Comparison of ENCODE assay signal across 14 cellular contexts in genomic region chr12:968561-968960, GRCh38. TPM values are rescaled to one million over a fixed set of nuclear protein-coding genes. Genes with fewer than 3 reads are reported as not detected.
DNase-seq lines count a peak whose midpoint lies in the region; ATAC-seq and TF ChIP-seq lines count a peak whose summit lies in the region.
"Had no signal": no experiment of that assay in that cellular context is flagged by ENCODE, and none has a peak within 500 bp of the region (broad histone marks: within the 10 kb centered on the region; RNA-seq: fewer than 3 reads in every experiment).

No MANE protein-coding gene starts in this region.

- H3K9me3 Mint-ChIP-seq in brain = no peaks in the 10 kb centered on the region
- peaks cover 4% of the 10 kb centered on the region for H3K9me3 Mint-ChIP-seq in type B pancreatic cell

- no peak for TF ChIP-seq RAD21 in neural cell (conservative IDR thresholded peaks at IDR 0.05)

- H3K79me2 ChIP-seq in neural cell (replicated peaks; ENCODE audit: insufficient read depth, low read length) = no peaks in the 10 kb centered on the region

- no peak for DNase-seq in activated effector memory CD4-positive, alpha-beta T cell treated with anti-CD3 and anti-CD28 coated beads, Interleukin-2, amount 50 U/mL, for 16 hours
- DNase-seq in type B pancreatic cell (ENCODE audit: extremely low spot score, unreplicated experiment) = no peak
- no peak for DNase-seq in tibial artery
- DNase-seq: GF-D8, MV-4-11, NCI-H1436, NCI-H524, SJCRH30 had no signal

- H3K27ac Mint-ChIP-seq in brain = peak overlapping the region; percentile 32 to 93 (median 77)
- no peak overlapping the region for H3K27ac Mint-ChIP-seq in type B pancreatic cell

- H3K9me2 ChIP-seq in neural cell (ENCODE audit: insufficient read depth, low read length) = no peaks in the 10 kb centered on the region

- no peaks in the 10 kb centered on the region for H4K20me1 ChIP-seq in BLaER1 treated with 17β-estradiol and CSF1 and Interleukin-3, amounts not matched to agents 10 nM and 100 nM
- no peaks in the 10 kb centered on the region for H4K20me1 ChIP-seq in neural cell (ENCODE audit: insufficient read depth)

- H3K36me3 Mint-ChIP-seq in brain = peaks cover 8% of the 10 kb centered on the region
- peaks cover 8% of the 10 kb centered on the region for H3K36me3 Mint-ChIP-seq in type B pancreatic cell

- H3F3A ChIP-seq in neural cell (ENCODE audit: insufficient read depth, low read length, poor library complexity, severe bottlenecking) = no peaks in the 10 kb centered on the region

- H3K36me3 ChIP-seq in BLaER1 treated with 17β-estradiol and CSF1 and Interleukin-3, amounts not matched to agents 10 nM and 100 nM = no peaks in the 10 kb centered on the region
- no peaks in the 10 kb centered on the region for H3K36me3 ChIP-seq in HUES48 (ENCODE audit: control insufficient read depth, insufficient read depth, low read length)
- no peaks in the 10 kb centered on the region for H3K36me3 ChIP-seq in neural cell (ENCODE audit: insufficient read depth, low read length)
- no peaks in the 10 kb centered on the region for H3K36me3 ChIP-seq in tibial artery
- H3K36me3 ChIP-seq: SJCRH30 had no signal

- no peak overlapping the region for H3K9ac ChIP-seq in BLaER1 treated with 17β-estradiol and CSF1 and Interleukin-3, amounts not matched to agents 10 nM and 100 nM
- H3K9ac ChIP-seq in HUES48 (ENCODE audit: low read depth, low read length) (no peak overlapping the region), neural cell (ENCODE audit: low read length) (no peak overlapping the region)

- H3K27ac ChIP-seq in BLaER1 treated with 17β-estradiol and CSF1 and Interleukin-3, amounts not matched to agents 10 nM and 100 nM = peak overlapping the region in 7 of 11 experiments; percentile 18 to 79 (median 59); a peak in 5 of 22 replicates
- H3K27ac ChIP-seq in HUES48 (ENCODE audit: low read depth, low read length) (peak overlapping the region; percentile 43), neural cell (ENCODE audit: low read length) (peak overlapping the region; percentile 39), tibial artery (no peak overlapping the region)
- H3K27ac ChIP-seq: RWPE1, SJCRH30 had no signal

- H2AFZ ChIP-seq in neural cell (ENCODE audit: low read depth, low read length) = peak overlapping the region; percentile 19

- TF ChIP-seq EP300 in neural cell (conservative IDR thresholded peaks at IDR 0.05; ENCODE audit: poor library complexity, severe bottlenecking) = no peak

- peak overlapping the region in 3 of 5 experiments; percentile 17 to 56 (median 38) for H3K4me3 Mint-ChIP-seq in brain
- H3K4me3 Mint-ChIP-seq in type B pancreatic cell = no peak overlapping the region

- no peaks in the 10 kb centered on the region for H3K27me3 Mint-ChIP-seq in brain
- H3K27me3 Mint-ChIP-seq in type B pancreatic cell = no peaks in the 10 kb centered on the region

- no peak for TF ChIP-seq CTCF in brain (conservative IDR thresholded peaks at IDR 0.05)
- TF ChIP-seq CTCF in neural cell (IDR thresholded peaks at IDR 0.05; ENCODE audit: poor library complexity, severe bottlenecking) = no peak
- no peak for TF ChIP-seq CTCF in type B pancreatic cell (conservative IDR thresholded peaks at IDR 0.05)
- no peak for TF ChIP-seq CTCF in tibial artery (IDR thresholded peaks at IDR 0.05)

- intact Hi-C loops in tibial artery (cut with DNase I; ENCODE audit: low total_unique reads) = no loop called here

- no peaks in the 10 kb centered on the region for H3K27me3 ChIP-seq in BLaER1 treated with 17β-estradiol and CSF1 and Interleukin-3, amounts not matched to agents 10 nM and 100 nM
- H3K27me3 ChIP-seq in HUES48 (ENCODE audit: control insufficient read depth, insufficient read depth, low read length) = no peaks in the 10 kb centered on the region
- no peaks in the 10 kb centered on the region for H3K27me3 ChIP-seq in neural cell (ENCODE audit: insufficient read depth, low read depth, low read length)
- H3K27me3 ChIP-seq in tibial artery = no peaks in the 10 kb centered on the region
- H3K27me3 ChIP-seq: SJCRH30 had no signal

- peak overlapping the region in 9 of 11 experiments; percentile 3 to 80 (median 28); a peak in 9 of 22 replicates for H3K4me2 ChIP-seq in BLaER1 treated with 17β-estradiol and CSF1 and Interleukin-3, amounts not matched to agents 10 nM and 100 nM
- H3K4me2 ChIP-seq in neural cell (ENCODE audit: low read length) = no peak overlapping the region

- H3K4me1 Mint-ChIP-seq in brain (peaks cover 13% of the 10 kb centered on the region), type B pancreatic cell (ENCODE audit: unreplicated experiment) (no peaks in the 10 kb centered on the region)

- H3K9me3 ChIP-seq in BLaER1 treated with 17β-estradiol and CSF1 and Interleukin-3, amounts not matched to agents 10 nM and 100 nM (replicated peaks in 1 of 11) = peaks cover 0 to 4% (median 0%) of the 10 kb centered on the region in 11 experiments; a peak in 1 of 22 replicates
- H3K9me3 ChIP-seq in HUES48 (ENCODE audit: control insufficient read depth, insufficient read depth, low read length) = no peaks in the 10 kb centered on the region
- no peaks in the 10 kb centered on the region for H3K9me3 ChIP-seq in neural cell (ENCODE audit: low read length)
- H3K9me3 ChIP-seq in tibial artery = no peaks in the 10 kb centered on the region
- H3K9me3 ChIP-seq: SJCRH30 had no signal

- H3K4me1 ChIP-seq in BLaER1 treated with 17β-estradiol and CSF1 and Interleukin-3, amounts not matched to agents 10 nM and 100 nM = peaks cover 16 to 50% (median 37%) of the 10 kb centered on the region in 10 experiments
- peaks cover 11% of the 10 kb centered on the region; the same call in 1 of the 2 replicates for H3K4me1 ChIP-seq in HUES48 (ENCODE audit: control insufficient read depth, insufficient read depth, low read length)
- H3K4me1 ChIP-seq in tibial artery = no peaks in the 10 kb centered on the region
- H3K4me1 ChIP-seq: SJCRH30 had no signal

- no peak for ATAC-seq in GM21367 (IDR thresholded peaks at IDR 0.05; ENCODE audit: unreplicated experiment)

- no peak overlapping the region for H3K4me3 ChIP-seq in BLaER1 treated with 17β-estradiol and CSF1 and Interleukin-3, amounts not matched to agents 10 nM and 100 nM
- H3K4me3 ChIP-seq in HUES48 (ENCODE audit: low read depth, low read length) (no peak overlapping the region), neural cell (ENCODE audit: low read length) (no peak overlapping the region), tibial artery (no peak overlapping the region)
- H3K4me3 ChIP-seq: SJCRH30 had no signal

TF ChIP-seq in neural cell, 6 proteins besides CTCF, POLR2A, EP300 and RAD21:
- TF ChIP-seq SMC3 (conservative IDR thresholded peaks at IDR 0.05; ENCODE audit: poor library complexity) = no peak
- TF ChIP-seq TAF1 (IDR thresholded peaks at IDR 0.05; ENCODE audit: low read depth) = no peak
- TF ChIP-seq, protein P1, sequence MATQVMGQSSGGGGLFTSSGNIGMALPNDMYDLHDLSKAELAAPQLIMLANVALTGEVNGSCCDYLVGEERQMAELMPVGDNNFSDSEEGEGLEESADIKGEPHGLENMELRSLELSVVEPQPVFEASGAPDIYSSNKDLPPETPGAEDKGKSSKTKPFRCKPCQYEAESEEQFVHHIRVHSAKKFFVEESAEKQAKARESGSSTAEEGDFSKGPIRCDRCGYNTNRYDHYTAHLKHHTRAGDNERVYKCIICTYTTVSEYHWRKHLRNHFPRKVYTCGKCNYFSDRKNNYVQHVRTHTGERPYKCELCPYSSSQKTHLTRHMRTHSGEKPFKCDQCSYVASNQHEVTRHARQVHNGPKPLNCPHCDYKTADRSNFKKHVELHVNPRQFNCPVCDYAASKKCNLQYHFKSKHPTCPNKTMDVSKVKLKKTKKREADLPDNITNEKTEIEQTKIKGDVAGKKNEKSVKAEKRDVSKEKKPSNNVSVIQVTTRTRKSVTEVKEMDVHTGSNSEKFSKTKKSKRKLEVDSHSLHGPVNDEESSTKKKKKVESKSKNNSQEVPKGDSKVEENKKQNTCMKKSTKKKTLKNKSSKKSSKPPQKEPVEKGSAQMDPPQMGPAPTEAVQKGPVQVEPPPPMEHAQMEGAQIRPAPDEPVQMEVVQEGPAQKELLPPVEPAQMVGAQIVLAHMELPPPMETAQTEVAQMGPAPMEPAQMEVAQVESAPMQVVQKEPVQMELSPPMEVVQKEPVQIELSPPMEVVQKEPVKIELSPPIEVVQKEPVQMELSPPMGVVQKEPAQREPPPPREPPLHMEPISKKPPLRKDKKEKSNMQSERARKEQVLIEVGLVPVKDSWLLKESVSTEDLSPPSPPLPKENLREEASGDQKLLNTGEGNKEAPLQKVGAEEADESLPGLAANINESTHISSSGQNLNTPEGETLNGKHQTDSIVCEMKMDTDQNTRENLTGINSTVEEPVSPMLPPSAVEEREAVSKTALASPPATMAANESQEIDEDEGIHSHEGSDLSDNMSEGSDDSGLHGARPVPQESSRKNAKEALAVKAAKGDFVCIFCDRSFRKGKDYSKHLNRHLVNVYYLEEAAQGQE (IDR thresholded peaks at IDR 0.05; ENCODE audit: borderline replicate concordance) = no peak
- TF ChIP-seq EZH2 (IDR thresholded peaks at IDR 0.05; ENCODE audit: borderline replicate concordance, insufficient read depth, low read length, poor library complexity, severe bottlenecking) = no peak
- no peak for TF ChIP-seq POLR2AphosphoS5 (IDR thresholded peaks at IDR 0.05)
- no peak for TF ChIP-seq MXI1 (conservative IDR thresholded peaks at IDR 0.05; ENCODE audit: poor library complexity, severe bottlenecking)

RNA-seq across cellular contexts. Expression of gene RAD52, which starts 19.1 kb away (rescaled TPM):
- 5.9 TPM for polyA plus RNA-seq in brain (ENCODE audit: insufficient read depth, low read depth, low replicate concordance)
- 25.5 and 26.9 TPM in 2 replicates for polyA plus RNA-seq in neural cell
- 20.3 and 21.9 TPM in 2 replicates for polyA minus RNA-seq in neural cell
- 28.3 and 32.8 TPM in 2 replicates for total RNA-seq in type B pancreatic cell (ENCODE audit: low replicate concordance)

RNA-seq across cellular contexts. Expression of gene ERC1, which starts 22.5 kb away (rescaled TPM):
- 21.3 TPM for polyA plus RNA-seq in brain (ENCODE audit: insufficient read depth, low read depth, low replicate concordance)
- polyA plus RNA-seq in neural cell = 7.1 and 10.7 TPM in 2 replicates
- 86.9 and 107 TPM in 2 replicates for polyA minus RNA-seq in neural cell
- total RNA-seq in type B pancreatic cell (ENCODE audit: low replicate concordance) = 62.8 and 83.5 TPM in 2 replicates

Comparison
In these comparisons a context has a peak if more than half of its experiments do, and no peak if none do; other contexts are left out.
1. H3K27ac ChIP-seq: peak in BLaER1 treated with 17β-estradiol and CSF1 and Interleukin-3, amounts not matched to agents 10 nM and 100 nM (7 of 11), HUES48 (single experiment) and neural cell (single experiment); none in tibial artery (0 of 2).